In the genomic region with DNA sequence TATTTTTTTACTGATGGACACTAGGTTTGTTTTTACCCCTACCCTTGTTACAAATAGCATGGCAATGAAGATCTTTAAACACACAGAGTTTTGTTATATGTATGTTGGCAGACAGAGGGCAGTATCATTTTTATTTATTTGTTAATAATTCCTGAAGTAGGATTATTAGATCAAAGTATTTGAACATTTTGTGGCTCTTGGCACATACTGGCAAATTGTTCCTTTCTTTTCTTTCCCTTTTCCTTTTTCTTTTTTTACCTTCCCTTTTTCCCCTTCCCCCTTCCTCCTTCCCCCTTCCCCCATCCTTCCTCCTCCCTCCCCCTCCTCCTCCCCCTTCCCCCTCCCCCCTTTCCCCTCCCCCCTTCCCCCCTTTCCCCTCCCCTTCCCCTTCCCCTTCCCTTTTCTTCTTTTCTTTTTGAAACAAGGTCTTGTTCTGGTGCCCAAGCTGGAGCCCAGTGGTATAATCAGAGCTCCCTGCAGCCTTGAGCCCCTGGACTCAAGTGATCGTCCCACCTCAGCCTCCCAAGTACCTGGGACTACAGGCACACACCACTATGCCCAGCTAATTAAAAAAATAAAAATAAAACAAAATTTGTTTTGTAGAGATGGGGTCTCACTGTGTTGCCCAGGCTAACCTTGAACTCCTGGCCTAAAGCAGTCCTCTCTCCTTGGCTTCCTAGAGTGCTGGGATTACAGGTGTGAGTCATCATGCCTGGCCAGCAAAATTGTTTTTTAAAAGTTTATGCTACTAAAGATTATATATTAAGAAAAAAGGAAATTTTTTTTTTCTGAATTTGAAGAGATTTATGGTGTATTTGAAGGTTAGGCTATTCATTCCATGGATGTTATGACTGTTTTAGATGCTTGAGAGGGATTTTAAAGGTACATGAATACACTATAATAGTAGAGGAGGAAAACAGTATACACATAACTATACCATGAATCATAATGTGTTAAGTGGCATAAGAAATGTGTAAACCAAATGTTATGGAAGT, we compare ENCODE assay signal across 13 cellular contexts. TPM values are rescaled to one million over a fixed set of nuclear protein-coding genes. Genes with fewer than 3 reads are reported as not detected.
DNase-seq lines count a peak whose midpoint lies in the region; ATAC-seq and TF ChIP-seq lines count a peak whose summit lies in the region.
"Had no signal": no experiment of that assay in that cellular context is flagged by ENCODE, and none has a peak within 500 bp of the region (broad histone marks: within the 10 kb centered on the region; RNA-seq: fewer than 3 reads in every experiment).

No MANE protein-coding gene starts in this region.

- H3K4me1 ChIP-seq in A673 (ENCODE audit: insufficient read depth, low read length, poor library complexity, severe bottlenecking) (peaks cover 24% of the 10 kb centered on the region), GM23248 (ENCODE audit: insufficient read depth) (peaks cover 13% of the 10 kb centered on the region; the same call in 1 of the 2 replicates), fibroblast of lung (ENCODE audit: control insufficient read depth, extremely low read depth, insufficient read depth, low read length) (peaks cover 2% of the 10 kb centered on the region), right cardiac atrium (ENCODE audit: control insufficient read depth, insufficient read depth, low read length) (no peaks in the 10 kb centered on the region)
- H3K4me1 ChIP-seq: pancreas had no signal

- 57 to 74% methylated on average over 1 of the region's 1 CpG for WGBS in GM23248 (ENCODE audit: low coverage in 1 of 2, low lambda C conversion rate in 2 of 2, missing lambda C conversion rate in 2 of 2), 2 experiments
- 96% methylated on average over 1 of the region's 1 CpG for WGBS in right cardiac atrium

- TF ChIP-seq CTCF in A673 (conservative IDR thresholded peaks at IDR 0.05; ENCODE audit: low read depth, low read length) (no peak), fibroblast of lung (conservative IDR thresholded peaks at IDR 0.05 in 1 of 2, IDR thresholded peaks at IDR 0.05 in 1 of 2; ENCODE audit: low read depth in 1 of 2, low read length in 2 of 2) (no peak)

- H3K79me2 ChIP-seq in GM23248 (ENCODE audit: insufficient read depth) (peaks cover 88% of the 10 kb centered on the region), fibroblast of lung (ENCODE audit: control insufficient read depth, insufficient read depth, low read length) (peaks cover 66% of the 10 kb centered on the region)

- ATAC-seq in stimulated activated naive CD8-positive, alpha-beta T cell treated with anti-CD3 and anti-CD28 coated beads, Interleukin-15, Interleukin-2, amounts not matched to agents 100 U/mL and 50 U/mL, for 24 hours: no peak
- ATAC-seq in right cardiac atrium: no peak
- ATAC-seq: left ventricle myocardium superior, pancreas had no signal

- H4K20me1 ChIP-seq in GM23248 (ENCODE audit: insufficient read depth) (no peaks in the 10 kb centered on the region), fibroblast of lung (ENCODE audit: control insufficient read depth, extremely low read depth, insufficient read depth, low read length) (no peaks in the 10 kb centered on the region)

- DNase-seq in A673 (ENCODE audit: low spot score) (peak; percentile 29), GM23248 (peak; percentile 78), SK-MEL-5 (ENCODE audit: low read depth, low spot score) (peak; percentile 18), fibroblast of lung (ENCODE audit: low read depth in 2 of 2) (peak; percentile 33 to 70), activated gamma-delta T cell treated with Interleukin-2 at 50 U/mL for 16 hours (no peak), right cardiac atrium (no peak)
- DNase-seq in stimulated activated naive CD8-positive, alpha-beta T cell treated with anti-CD3 and anti-CD28 coated beads, Interleukin-15, Interleukin-2, amounts not matched to agents 100 U/mL and 50 U/mL, for 24 hours: no peak
- DNase-seq in stimulated activated naive CD4-positive, alpha-beta T cell (lab: John Stamatoyannopoulos, UW): no peak
- DNase-seq: activated CD4-positive, alpha-beta T cell treated with anti-CD3 and anti-CD28 coated beads for 4 hours; left ventricle myocardium superior; pancreas; SJCRH30 had no signal

- H3F3A ChIP-seq in GM23248 (ENCODE audit: insufficient read depth): peaks cover 13% of the 10 kb centered on the region

- in situ Hi-C loops in GM23248 (cut with MboI): no loop called here
- in situ Hi-C loops in SK-MEL-5 (cut with HindIII; ENCODE audit: low pct_unique_long_range_greater_than_20kb, low sequenced_read_pairs): no loop called here

- no peak overlapping the region for H3K4me2 ChIP-seq in GM23248 (ENCODE audit: unreplicated experiment)
- H3K4me2 ChIP-seq in fibroblast of lung (ENCODE audit: extremely low read depth, insufficient read depth, low read length): no peak overlapping the region

- CTCF ChIA-PET in A673 (lab: Charles Lee): no interaction called here

- intact Hi-C loops in A673 (cut with micrococcal nuclease; ENCODE audit: unreplicated experiment): no loop called here
- intact Hi-C loops in right cardiac atrium (cut with DNase I): no loop called here

- no peak overlapping the region for H2AFZ ChIP-seq in GM23248
- H2AFZ ChIP-seq in fibroblast of lung (ENCODE audit: low read length): no peak overlapping the region

- H3K4me3 ChIP-seq in A673 (ENCODE audit: low read depth, low read length, poor library complexity, severe bottlenecking): no peak overlapping the region
- no peak overlapping the region for H3K4me3 ChIP-seq in GM23248
- no peak overlapping the region for H3K4me3 ChIP-seq in fibroblast of lung (replicated peaks in 1 of 4; ENCODE audit: control extremely low read depth in 1 of 4, insufficient read depth in 1 of 4, low read depth in 3 of 4, low read length in 4 of 4)
- no peak overlapping the region for H3K4me3 ChIP-seq in right cardiac atrium (ENCODE audit: low read length)
- H3K4me3 ChIP-seq: pancreas, SJCRH30, tibial nerve had no signal

- H3K9me2 ChIP-seq in GM23248 (ENCODE audit: insufficient read depth): no peaks in the 10 kb centered on the region

- POLR2A ChIA-PET in A673 (lab: Charles Lee; ENCODE audit: low non-redundant PET): interaction anchor here (0.6 kb wide), 1 partner anchor 11 kb away, joined by 3 read pairs; no protein-coding TSS in a partner anchor

- H3K9me3 ChIP-seq in A673 (ENCODE audit: low read depth, low read length, poor library complexity, severe bottlenecking) (no peaks in the 10 kb centered on the region), GM23248 (ENCODE audit: low read depth) (no peaks in the 10 kb centered on the region), fibroblast of lung (ENCODE audit: control insufficient read depth, insufficient read depth, low read depth, low read length) (no peaks in the 10 kb centered on the region), right cardiac atrium (ENCODE audit: control insufficient read depth, low read length) (no peaks in the 10 kb centered on the region)
- H3K9me3 ChIP-seq: pancreas, SJCRH30, tibial nerve had no signal

- H3K27me3 ChIP-seq in A673 (replicated peaks; ENCODE audit: insufficient read depth, low read depth, low read length, poor library complexity) (no peaks in the 10 kb centered on the region), GM23248 (replicated peaks; ENCODE audit: insufficient read depth) (no peaks in the 10 kb centered on the region), fibroblast of lung (ENCODE audit: control insufficient read depth, insufficient read depth, low read length) (no peaks in the 10 kb centered on the region), right cardiac atrium (ENCODE audit: control insufficient read depth, insufficient read depth) (no peaks in the 10 kb centered on the region)
- H3K27me3 ChIP-seq: pancreas, SJCRH30, tibial nerve had no signal

- H3K36me3 ChIP-seq in A673 (ENCODE audit: insufficient read depth, low read length, poor library complexity, severe bottlenecking) (peaks cover 9% of the 10 kb centered on the region), GM23248 (ENCODE audit: low read depth) (peaks cover 8% of the 10 kb centered on the region; the same call in 1 of the 2 replicates), fibroblast of lung (ENCODE audit: control insufficient read depth, insufficient read depth, low read length) (no peaks in the 10 kb centered on the region)
- H3K36me3 ChIP-seq: pancreas had no signal

- no peak overlapping the region for H3K9ac ChIP-seq in GM23248
- no peak overlapping the region for H3K9ac ChIP-seq in fibroblast of lung (ENCODE audit: insufficient read depth, low read length)

- no peak overlapping the region for H3K27ac ChIP-seq in A673 (ENCODE audit: low read depth, low read length, poor library complexity, severe bottlenecking)
- peak overlapping the region; percentile 14 for H3K27ac ChIP-seq in GM23248
- H3K27ac ChIP-seq in fibroblast of lung (ENCODE audit: insufficient read depth, low read length): no peak overlapping the region
- H3K27ac ChIP-seq in right cardiac atrium (ENCODE audit: low read length): no peak overlapping the region
- H3K27ac ChIP-seq: pancreas, SJCRH30, tibial nerve had no signal

- no TSS peak for BruUV-seq in A673 (replicated peaks; lab: Mats Ljungman, UMichigan)

RNA-seq across cellular contexts. Expression of a gene that starts 39.3 kb away (rescaled TPM):
- total RNA-seq in A673 (2021): 295 TPM in 2 replicates
- 368 and 405 TPM in 2 replicates for total RNA-seq in GM23248 (2014; rRNA removed; shearing (Covaris generic))
- 509 and 521 TPM in 2 replicates for polyA plus RNA-seq in GM23248 (2016; fragmentation: Nextera tagmentation; extraction: Ambion mirVana)
- total RNA-seq in SK-MEL-5 (2014; rRNA removed; shearing (Covaris generic)): 498 and 531 TPM in 2 replicates
- polyA plus RNA-seq in SK-MEL-5 (2015; cell fraction: cytosol; rRNA removed): 253 and 297 TPM in 2 replicates
- polyA plus RNA-seq in SK-MEL-5 (2015; cell fraction: nucleus; rRNA removed): 148 and 219 TPM in 2 replicates
- 144 and 181 TPM in 2 replicates for total RNA-seq in fibroblast of lung
- 374 and 576 TPM in 2 replicates for polyA plus RNA-seq in fibroblast of lung
- polyA plus RNA-seq in fibroblast of lung (2012): 303 and 433 TPM in 2 replicates
- 8.5 and 31.9 TPM in 2 replicates for polyA minus RNA-seq in fibroblast of lung (ENCODE audit: low replicate concordance)
- 100 to 1,000 TPM; 198 to 225 (median 212) TPM for total RNA-seq in right cardiac atrium
- polyA plus RNA-seq in right cardiac atrium: 189 TPM

Comparison
In these comparisons a context has a peak if more than half of its experiments do, and no peak if none do; other contexts are left out.
1. DNase-seq: peak in A673 (single experiment), GM23248 (single experiment), SK-MEL-5 (single experiment) and fibroblast of lung (2 of 2); none in activated gamma-delta T cell treated with Interleukin-2 at 50 U/mL for 16 hours (single experiment), stimulated activated naive CD8-positive, alpha-beta T cell treated with anti-CD3 and anti-CD28 coated beads, Interleukin-15, Interleukin-2, amounts not matched to agents 100 U/mL and 50 U/mL, for 24 hours (single experiment), stimulated activated naive CD4-positive, alpha-beta T cell (0 of 6) and right cardiac atrium (0 of 3).